ENCODE assay signal across 8 cellular contexts in the genomic region with DNA sequence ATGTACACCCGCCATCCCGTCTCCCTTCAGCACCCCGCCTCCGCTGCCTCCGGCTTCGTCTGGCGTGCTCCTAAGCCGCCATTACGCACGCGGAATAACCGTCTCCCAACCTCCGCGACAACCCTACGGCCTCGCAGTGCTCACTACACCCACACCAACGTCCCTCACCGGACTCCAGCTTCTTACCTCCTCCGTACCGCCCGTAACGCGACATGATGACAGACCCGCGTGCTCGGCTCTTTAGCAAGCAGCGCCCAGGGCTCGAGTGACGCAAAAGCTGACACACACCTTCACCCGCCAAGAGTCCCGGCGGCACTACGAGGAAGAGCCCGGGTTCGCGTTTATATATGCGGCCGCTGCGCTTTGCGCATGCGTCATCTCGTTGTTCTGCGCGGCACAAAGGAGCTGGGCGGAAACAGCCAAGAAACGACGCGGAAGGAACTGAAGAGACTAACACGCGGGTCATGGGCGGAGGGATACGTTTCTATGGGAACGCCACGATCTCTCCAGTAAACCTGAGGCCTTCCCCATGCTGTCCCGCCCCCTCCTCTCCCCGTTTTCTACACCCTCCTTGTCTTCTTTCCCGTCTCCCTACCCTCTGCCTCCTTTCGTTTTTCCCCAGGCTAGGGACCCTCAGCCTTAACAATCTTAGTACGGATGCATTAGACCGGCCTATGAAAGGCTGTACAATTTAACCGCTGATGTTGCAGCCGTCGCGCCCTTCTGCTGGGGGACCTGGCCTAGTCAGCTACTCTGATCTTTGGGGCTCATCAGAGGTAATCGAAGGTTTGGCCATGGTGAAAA. TPM values are rescaled to one million over a fixed set of nuclear protein-coding genes. Genes with fewer than 3 reads are reported as not detected.
DNase-seq lines count a peak whose midpoint lies in the region; ATAC-seq and TF ChIP-seq lines count a peak whose summit lies in the region.

A gene (minus strand): TSS at position 319 of the 804 bp plus-strand sequence. CDS start 105 bp downstream, at position 214.

- peaks cover 14 to 52% of the 10 kb centered on the region in 2 donors for H3K4me1 ChIP-seq in left lung

- H3K4me3 ChIP-seq in left lung: peak within 1 kb of the TSS; percentile 82 to 83

- ATAC-seq in GM19372 (IDR thresholded peaks at IDR 0.05; ENCODE audit: low read depth, unreplicated experiment): peak; percentile 74
- peak; percentile 56 for ATAC-seq in HG03558 (IDR thresholded peaks at IDR 0.05; ENCODE audit: extremely low read depth, unreplicated experiment)
- peak; percentile 94 for ATAC-seq in left lung

- DNase-seq in C1 segment of cervical spinal cord (lab: John Stamatoyannopoulos, UW) (peak; percentile 72 to 98 (median 96)), NCI-H774 (lab: John Stamatoyannopoulos, UW) (peak; percentile 98), dermis blood vessel endothelial cell (peak; percentile 99), left lung (peak; percentile 98)
- peak; percentile 96 to 97 for DNase-seq in activated CD4-positive, alpha-beta T cell treated with anti-CD3 and anti-CD28 coated beads, Interleukin-2, amount 50 U/mL, for 4 hours
- peak; percentile 98 to 99 for DNase-seq in stimulated activated CD4-positive, alpha-beta T cell treated with anti-CD3 and anti-CD28 coated beads, Interleukin-2, amount 100 ng/mL, for 48 hours

- H3K27me3 ChIP-seq in left lung: no peaks in the 10 kb centered on the region

- no peak for TF ChIP-seq CTCF in left lung (IDR thresholded peaks at IDR 0.05)

- peak within 1 kb of the TSS; percentile 95 to 100 for H3K27ac ChIP-seq in left lung

- H3K9me3 ChIP-seq in left lung: no peaks in the 10 kb centered on the region

- peaks cover 0 to 37% of the 10 kb centered on the region in 2 donors for H3K36me3 ChIP-seq in left lung

- intact Hi-C loops in left lung (cut with DNase I): no loop called here

RNA-seq across cellular contexts. Expression of the gene that starts here (rescaled TPM):
- total RNA-seq in dermis blood vessel endothelial cell: 145 and 170 TPM in 2 replicates
- 100 to 1,000 TPM in 1 of 2 donors, 10 to 100 TPM in 1; 83.3 to 139 TPM for total RNA-seq in left lung

Comparison
In these comparisons a context has a peak if more than half of its experiments do, and no peak if none do; other contexts are left out.
1. Peak in every context shown above with its lines: DNase-seq, ATAC-seq, H3K4me3 ChIP-seq and H3K27ac ChIP-seq.